13 cellular contexts compared by ENCODE assay signal in the genomic region with DNA sequence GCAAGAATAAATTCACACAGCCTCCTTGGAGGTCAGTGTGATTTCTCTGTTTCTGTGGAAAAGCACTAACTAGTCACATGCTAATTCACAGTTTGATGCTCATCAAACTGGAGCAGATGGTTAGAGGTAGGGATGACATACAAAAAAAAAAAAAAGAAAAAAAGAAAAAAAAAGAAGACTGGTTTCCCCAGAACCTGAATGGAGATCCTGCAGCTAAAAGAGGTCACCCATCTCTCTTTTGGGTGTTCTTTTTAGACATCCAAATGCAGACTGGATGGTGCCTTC.
A peak's percentile ranks its signal among the peaks of the same experiment; 100 is the strongest.
DNase-seq lines count a peak whose midpoint lies in the region; ATAC-seq, FAIRE-seq and TF ChIP-seq lines count a peak whose summit lies in the region.
"Had no signal": no experiment of that assay in that cellular context is flagged by ENCODE, and none has a peak within 500 bp of the region (broad histone marks: within the 10 kb centered on the region; RNA-seq: fewer than 3 reads in every experiment).

No MANE protein-coding gene starts in this region.

- TF ChIP-seq RAD21 in A549 (conservative IDR thresholded peaks at IDR 0.05 in 1 of 2, IDR thresholded peaks at IDR 0.05 in 1 of 2), result no peak

- H3K9me3 ChIP-seq in A549 (peaks cover 2% of the 10 kb centered on the region; the same call in 1 of the 3 replicates), kidney (ENCODE audit: control insufficient read depth in 1 of 2, low read length in 2 of 2) (no peaks in the 10 kb centered on the region), pancreas (no peaks in the 10 kb centered on the region)
- no peaks in the 10 kb centered on the region for H3K9me3 ChIP-seq in CD8-positive, alpha-beta T cell (ENCODE audit: low read length)

- H3K4me2 ChIP-seq in A549, result peak overlapping the region; percentile 66; the same call in 2 of the 3 replicates

- no peaks in the 10 kb centered on the region for H3K9me3 Mint-ChIP-seq in activated T-helper 2 cell treated with anti-CD3 and anti-CD28 coated beads, Interferon-gamma antibody, Interleukin-2, Interleukin-4, amounts not matched to agents 10 μg/mL and 5 μg/mL and 100 μg/mL, durations not matched to agents 14 hours and 24 hours and 36 hours
- no peaks in the 10 kb centered on the region for H3K9me3 Mint-ChIP-seq in CD8-positive, alpha-beta T cell

- H3K27me3 Mint-ChIP-seq in activated T-helper 2 cell treated with anti-CD3 and anti-CD28 coated beads, Interferon-gamma antibody, Interleukin-2, Interleukin-4, amounts not matched to agents 10 μg/mL and 5 μg/mL and 100 μg/mL, durations not matched to agents 14 hours and 24 hours and 36 hours (ENCODE audit: low read depth), result no peaks in the 10 kb centered on the region
- H3K27me3 Mint-ChIP-seq in CD8-positive, alpha-beta T cell (ENCODE audit: low read depth), result no peaks in the 10 kb centered on the region

- POLR2A ChIA-PET in A549 (lab: Yijun Ruan, JAX), result no interaction called here
- POLR2A ChIA-PET in CD8-positive, alpha-beta T cell (lab: Charles Lee), result no interaction called here

- TF ChIP-seq POLR2A in A549 (IDR thresholded peaks at IDR 0.05; ENCODE audit: low read length), result no peak

- CTCF ChIA-PET in A549 (lab: Yijun Ruan, JAX), result interaction anchor here (0.7 to 0.9 kb wide), 2 partner anchors 13 to 544 kb away, joined by 3 to 6 read pairs; no protein-coding TSS in a partner anchor
- CTCF ChIA-PET in CD8-positive, alpha-beta T cell (lab: Charles Lee), result no interaction called here

- no peak overlapping the region for H3K9ac ChIP-seq in kidney (ENCODE audit: low read length in 2 of 2)

- TF ChIP-seq CTCF in A549 (IDR thresholded peaks at IDR 0.05) (no peak), kidney (IDR thresholded peaks at IDR 0.05; ENCODE audit: borderline replicate concordance, extremely low read depth, insufficient read depth) (no peak), pancreas (IDR thresholded peaks at IDR 0.05) (no peak)
- TF ChIP-seq CTCF in CD8-positive, alpha-beta T cell (IDR thresholded peaks at IDR 0.05), result no peak

- no peak for DNase-seq in A549 (ENCODE audit: low read depth in 1 of 2, low spot score in 1 of 2)
- peak; percentile 35 for DNase-seq in NCI-H2171 treated with DMSO at 0.1 percent for 48 hours (lab: John Stamatoyannopoulos, UW)
- no peak for DNase-seq in kidney
- no peak for DNase-seq in pancreas
- no peak for DNase-seq in stimulated activated CD4-positive, alpha-beta T cell treated with anti-CD3 and anti-CD28 coated beads, Interleukin-4, amount 100 ng/mL, for 4 hours
- DNase-seq in NCI-H1930 (lab: John Stamatoyannopoulos, UW), result no peak
- DNase-seq in activated T-helper 2 cell treated with anti-CD3 and anti-CD28 coated beads, Interferon-gamma antibody, Interleukin-2, Interleukin-4, amounts not matched to agents 10 μg/mL and 5 μg/mL and 100 μg/mL, durations not matched to agents 14 hours and 24 hours and 36 hours (ENCODE audit: low spot score), result no peak
- DNase-seq in CD8-positive, alpha-beta T cell, result no peak
- DNase-seq: NCI-H1092, NCI-H446, RPMI8226 had no signal

- H3K36me3 ChIP-seq in kidney (ENCODE audit: control insufficient read depth in 1 of 2, insufficient read depth in 2 of 2, low read length in 2 of 2) (no peaks in the 10 kb centered on the region), pancreas (no peaks in the 10 kb centered on the region)
- no peaks in the 10 kb centered on the region for H3K36me3 ChIP-seq in CD8-positive, alpha-beta T cell (ENCODE audit: insufficient read depth, low read length)

- H3K4me3 Mint-ChIP-seq in activated T-helper 2 cell treated with anti-CD3 and anti-CD28 coated beads, Interferon-gamma antibody, Interleukin-2, Interleukin-4, amounts not matched to agents 10 μg/mL and 5 μg/mL and 100 μg/mL, durations not matched to agents 14 hours and 24 hours and 36 hours (ENCODE audit: low read depth), result no peak overlapping the region
- H3K4me3 Mint-ChIP-seq in CD8-positive, alpha-beta T cell, result no peak overlapping the region

- H3K27me3 ChIP-seq in pancreas, result no peaks in the 10 kb centered on the region
- H3K27me3 ChIP-seq in CD8-positive, alpha-beta T cell (ENCODE audit: insufficient read depth, low read length), result no peaks in the 10 kb centered on the region

- H3K4me1 ChIP-seq in A549 (peaks cover 42% of the 10 kb centered on the region), kidney (ENCODE audit: control insufficient read depth in 1 of 2, insufficient read depth in 1 of 2, low read depth in 1 of 2, low read length in 2 of 2) (peaks cover 23 to 44% of the 10 kb centered on the region in 2 donors), pancreas (peaks cover 23 to 42% (median 24%) of the 10 kb centered on the region in 3 donors)
- H3K4me1 ChIP-seq in CD8-positive, alpha-beta T cell (ENCODE audit: insufficient read depth, low read length), result no peaks in the 10 kb centered on the region

- intact Hi-C loops in kidney (cut with DNase I), result no loop called here
- intact Hi-C loops in pancreas (cut with DNase I), result no loop called here
- intact Hi-C loops in activated T-helper 2 cell treated with anti-CD3 and anti-CD28 coated beads, Interferon-gamma antibody, Interleukin-2, Interleukin-4, amounts not matched to agents 10 μg/mL and 5 μg/mL and 100 μg/mL, durations not matched to agents 14 hours and 24 hours and 36 hours (cut with micrococcal nuclease), result no loop called here
- intact Hi-C loops in CD8-positive, alpha-beta T cell (cut with DNase I, micrococcal nuclease), result no loop called here

- H3K27ac ChIP-seq in A549, result peak overlapping the region; percentile 50 to 72
- peak overlapping the region; percentile 61 to 91 for H3K27ac ChIP-seq in kidney (ENCODE audit: low read depth in 2 of 2, low read length in 2 of 2)
- H3K27ac ChIP-seq in pancreas, result peak overlapping the region; percentile 18 to 80 (median 53)
- H3K27ac ChIP-seq in CD8-positive, alpha-beta T cell (ENCODE audit: low read depth, low read length), result no peak overlapping the region
- H3K27ac ChIP-seq: 22Rv1 had no signal

- no peak overlapping the region for H3K27ac Mint-ChIP-seq in activated T-helper 2 cell treated with anti-CD3 and anti-CD28 coated beads, Interferon-gamma antibody, Interleukin-2, Interleukin-4, amounts not matched to agents 10 μg/mL and 5 μg/mL and 100 μg/mL, durations not matched to agents 14 hours and 24 hours and 36 hours
- no peak overlapping the region for H3K27ac Mint-ChIP-seq in CD8-positive, alpha-beta T cell

- no peak for TF ChIP-seq EP300 in A549 (IDR thresholded peaks at IDR 0.05)

- H3K4me3 ChIP-seq in A549, result no peak overlapping the region
- no peak overlapping the region for H3K4me3 ChIP-seq in kidney (ENCODE audit: low read length in 2 of 2)
- no peak overlapping the region for H3K4me3 ChIP-seq in pancreas
- no peak overlapping the region for H3K4me3 ChIP-seq in CD8-positive, alpha-beta T cell (ENCODE audit: low read depth, low read length)

- ATAC-seq in A549 (no peak), pancreas (no peak)
- ATAC-seq in CD8-positive, alpha-beta T cell, result no peak

- H3K4me1 Mint-ChIP-seq in activated T-helper 2 cell treated with anti-CD3 and anti-CD28 coated beads, Interferon-gamma antibody, Interleukin-2, Interleukin-4, amounts not matched to agents 10 μg/mL and 5 μg/mL and 100 μg/mL, durations not matched to agents 14 hours and 24 hours and 36 hours (ENCODE audit: low read depth), result peaks cover 15% of the 10 kb centered on the region
- peaks cover 3% of the 10 kb centered on the region for H3K4me1 Mint-ChIP-seq in CD8-positive, alpha-beta T cell (ENCODE audit: low read depth)

- no peaks in the 10 kb centered on the region for H3K36me3 Mint-ChIP-seq in activated T-helper 2 cell treated with anti-CD3 and anti-CD28 coated beads, Interferon-gamma antibody, Interleukin-2, Interleukin-4, amounts not matched to agents 10 μg/mL and 5 μg/mL and 100 μg/mL, durations not matched to agents 14 hours and 24 hours and 36 hours (ENCODE audit: low read depth)
- no peaks in the 10 kb centered on the region for H3K36me3 Mint-ChIP-seq in CD8-positive, alpha-beta T cell

- FAIRE-seq in A549 (lab: Jason Lieb, UNC) (no peak), kidney (lab: Jason Lieb, UNC) (no peak), pancreas (lab: Jason Lieb, UNC) (no peak)
- FAIRE-seq: H54 had no signal

TF ChIP-seq in A549, 52 proteins besides CTCF, POLR2A, EP300 and RAD21:
- TF ChIP-seq, protein P1, sequence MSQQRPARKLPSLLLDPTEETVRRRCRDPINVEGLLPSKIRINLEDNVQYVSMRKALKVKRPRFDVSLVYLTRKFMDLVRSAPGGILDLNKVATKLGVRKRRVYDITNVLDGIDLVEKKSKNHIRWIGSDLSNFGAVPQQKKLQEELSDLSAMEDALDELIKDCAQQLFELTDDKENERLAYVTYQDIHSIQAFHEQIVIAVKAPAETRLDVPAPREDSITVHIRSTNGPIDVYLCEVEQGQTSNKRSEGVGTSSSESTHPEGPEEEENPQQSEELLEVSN (IDR thresholded peaks at IDR 0.05; ENCODE audit: borderline replicate concordance, low read depth), result no peak
- TF ChIP-seq RNF2 (IDR thresholded peaks at IDR 0.05; ENCODE audit: borderline replicate concordance, low read depth), result 0 out of 2 replicates have a peak, but pooled peaks have one; percentile 1
